8 cellular contexts compared by ENCODE assay signal in the genomic region with DNA sequence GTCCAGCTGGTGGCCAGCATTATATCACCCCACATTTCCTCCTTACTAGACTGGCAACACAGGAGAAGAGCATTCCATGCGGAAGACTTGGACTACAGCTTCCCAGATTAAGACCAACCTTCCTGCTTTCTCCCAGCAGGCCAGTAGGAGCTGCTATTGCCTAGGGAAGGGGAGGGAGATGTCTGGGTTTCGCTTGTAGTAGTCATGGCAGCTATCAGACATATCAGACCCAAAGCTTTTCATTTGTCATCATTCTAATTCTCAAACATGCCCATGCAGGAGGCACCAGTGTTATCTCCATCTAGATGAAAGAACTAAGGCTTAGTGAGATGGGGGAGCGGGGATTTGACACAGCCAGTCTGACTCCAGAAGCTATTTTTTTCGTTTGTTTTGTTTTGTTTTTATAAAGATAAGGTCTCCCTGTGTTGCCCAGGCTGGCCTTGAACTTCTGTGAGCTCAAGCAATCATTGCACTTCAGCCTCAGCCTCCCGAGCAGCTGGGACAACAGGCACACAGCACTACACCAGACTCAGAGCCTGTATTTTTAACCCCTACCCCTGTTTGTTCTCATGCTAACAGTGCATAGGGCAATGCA. TPM values are rescaled to one million over a fixed set of nuclear protein-coding genes. Genes with fewer than 3 reads are reported as not detected.
DNase-seq lines count a peak whose midpoint lies in the region; ATAC-seq and TF ChIP-seq lines count a peak whose summit lies in the region.

No MANE protein-coding gene starts in this region.

- intact Hi-C loops in gastrocnemius medialis (cut with DNase I; ENCODE audit: low total_unique reads): loop anchor here (1.0 kb wide), 1 partner anchor 177 kb away; no protein-coding TSS in a partner anchor

- H3K27ac ChIP-seq in ACC112 (ENCODE audit: low read depth, low read length) (no peak overlapping the region), right atrium auricular region (no peak overlapping the region), gastrocnemius medialis (no peak overlapping the region)

- H3K27ac Mint-ChIP-seq in activated naive CD4-positive, alpha-beta T cell treated with anti-CD3 and anti-CD28 coated beads, Interleukin-2, amount 50 U/mL, for 72 hours: no peak overlapping the region

- DNase-seq in GM12865 (ENCODE audit: low read depth) (peak; percentile 32), NCI-H226 (peak; percentile 63), right atrium auricular region (ENCODE audit: low spot score) (peak; percentile 78), gastrocnemius medialis (peak in 1 of 2 donors; percentile 18)
- peak in 1 of 2 donors; percentile 7 for DNase-seq in activated naive CD4-positive, alpha-beta T cell treated with anti-CD3 and anti-CD28 coated beads, Interleukin-2, amount 50 U/mL, for 72 hours (ENCODE audit: low spot score in 2 of 2)

- in situ Hi-C loops in gastrocnemius medialis (cut with MboI; ENCODE audit: low sequenced_read_pairs in 4 of 4): no loop called here

- H3K9me3 ChIP-seq in right atrium auricular region (no peaks in the 10 kb centered on the region), gastrocnemius medialis (no peaks in the 10 kb centered on the region)

- no peaks in the 10 kb centered on the region for H3K36me3 Mint-ChIP-seq in activated naive CD4-positive, alpha-beta T cell treated with anti-CD3 and anti-CD28 coated beads, Interleukin-2, amount 50 U/mL, for 72 hours

- TF ChIP-seq CTCF in GM12865 (IDR thresholded peaks at IDR 0.05; ENCODE audit: insufficient read depth, low read depth, low read length, missing control alignments): peak; percentile 70
- TF ChIP-seq CTCF in right atrium auricular region (IDR thresholded peaks at IDR 0.05): peak; percentile 71 to 92
- peak in 4 of 5 experiments; percentile 29 to 54 (median 48) for TF ChIP-seq CTCF in gastrocnemius medialis (IDR thresholded peaks at IDR 0.05 in 4 of 5, conservative IDR thresholded peaks at IDR 0.05 in 1 of 5)

- ATAC-seq in activated naive CD4-positive, alpha-beta T cell treated with anti-CD3 and anti-CD28 coated beads, Interleukin-2, amount 50 U/mL, for 72 hours: peak; percentile 66 to 67
- ATAC-seq in gastrocnemius medialis: peak in 1 of 2 donors; percentile 35
- no peak for ATAC-seq in HG02763 (IDR thresholded peaks at IDR 0.05; ENCODE audit: unreplicated experiment)
- no peak for ATAC-seq in HG03432 (IDR thresholded peaks at IDR 0.05; ENCODE audit: unreplicated experiment)

- no peak for TF ChIP-seq POLR2A in gastrocnemius medialis (IDR thresholded peaks at IDR 0.05)

- H3K79me2 ChIP-seq in ACC112 (ENCODE audit: control insufficient read depth, insufficient read depth, low read length, unreplicated experiment): no peaks in the 10 kb centered on the region

- H3K36me3 ChIP-seq in ACC112 (ENCODE audit: insufficient read depth, low read length) (no peaks in the 10 kb centered on the region), right atrium auricular region (no peaks in the 10 kb centered on the region), gastrocnemius medialis (no peaks in the 10 kb centered on the region)

- H3K9me3 Mint-ChIP-seq in activated naive CD4-positive, alpha-beta T cell treated with anti-CD3 and anti-CD28 coated beads, Interleukin-2, amount 50 U/mL, for 72 hours: no peaks in the 10 kb centered on the region

- no peaks in the 10 kb centered on the region for H3K4me1 ChIP-seq in ACC112 (ENCODE audit: control insufficient read depth, insufficient read depth, low read length, unreplicated experiment)
- peaks cover 0 to 28% of the 10 kb centered on the region in 2 donors for H3K4me1 ChIP-seq in right atrium auricular region
- no peaks in the 10 kb centered on the region for H3K4me1 ChIP-seq in gastrocnemius medialis

- H3K27me3 ChIP-seq in ACC112 (ENCODE audit: insufficient read depth, low read length) (peaks cover 54% of the 10 kb centered on the region), right atrium auricular region (no peaks in the 10 kb centered on the region), gastrocnemius medialis (no peaks in the 10 kb centered on the region)

- H3K4me3 ChIP-seq in ACC112 (ENCODE audit: low read depth, low read length) (0 out of 2 replicates have a peak overlapping the region, but pooled peaks have one; percentile 23), GM12865 (ENCODE audit: low read depth, low read length) (no peak overlapping the region), right atrium auricular region (no peak overlapping the region), gastrocnemius medialis (no peak overlapping the region)

- H2AFZ ChIP-seq in ACC112 (ENCODE audit: low read length, unreplicated experiment): no peak overlapping the region

RNA-seq across cellular contexts. Expression of a gene that starts 4.5 kb away (rescaled TPM):
- total RNA-seq in activated naive CD4-positive, alpha-beta T cell treated with anti-CD3 and anti-CD28 coated beads, Interleukin-2, amount 50 U/mL, for 72 hours: not detected
- total RNA-seq in right atrium auricular region: 1,000 to 10,000 TPM in 1 of 2 donors, 100 to 1,000 TPM in 1; 185 to 1,320 TPM
- 10 to 100 TPM in 2 of 4 donors, 1 to 10 TPM in 2; 6.2 to 19.3 (median 13.6) TPM for total RNA-seq in gastrocnemius medialis

RNA-seq across cellular contexts. Expression of a gene that starts 51.5 kb away (rescaled TPM):
- not detected for total RNA-seq in activated naive CD4-positive, alpha-beta T cell treated with anti-CD3 and anti-CD28 coated beads, Interleukin-2, amount 50 U/mL, for 72 hours
- not detected for total RNA-seq in right atrium auricular region
- not detected for total RNA-seq in gastrocnemius medialis

Comparison
In these comparisons a context has a peak if more than half of its experiments do, and no peak if none do; other contexts are left out.
1. ATAC-seq: peak in activated naive CD4-positive, alpha-beta T cell treated with anti-CD3 and anti-CD28 coated beads, Interleukin-2, amount 50 U/mL, for 72 hours (2 of 2); none in HG02763 (single experiment) and HG03432 (single experiment).
2. RNA of a gene that starts 4.5 kb away (total RNA-seq): 185 to 1,320 TPM in right atrium auricular region; 6.2 to 19.3 TPM in gastrocnemius medialis and not detected in activated naive CD4-positive, alpha-beta T cell treated with anti-CD3 and anti-CD28 coated beads, Interleukin-2, amount 50 U/mL, for 72 hours; every median in the first group is over 4 times any median in the second.
3. Peak in every context shown above with its lines, with median percentiles within 50 percentile points of each other: CTCF ChIP-seq.